9 cellular contexts compared by ENCODE assay signal in genomic region chr17:8420041-8420934, GRCh38. TPM values are rescaled to one million over a fixed set of nuclear protein-coding genes. Genes with fewer than 3 reads are reported as not detected.
DNase-seq lines count a peak whose midpoint lies in the region; ATAC-seq and TF ChIP-seq lines count a peak whose summit lies in the region.
"Had no signal": no experiment of that assay in that cellular context is flagged by ENCODE, and none has a peak within 500 bp of the region (broad histone marks: within the 10 kb centered on the region; RNA-seq: fewer than 3 reads in every experiment).

No MANE protein-coding gene starts in this region.

- DNase-seq in AG20443 (ENCODE audit: low spot score) (peak; percentile 37), NOMO-1 treated with DMSO at 0.1 percent for 48 hours (lab: John Stamatoyannopoulos, UW; ENCODE audit: unreplicated experiment) (peak; percentile 52), erythroblast (lab: John Stamatoyannopoulos, UW) (peak; percentile 95 to 97), mucosa of gallbladder (ENCODE audit: low spot score) (peak; percentile 94), NCI-H1092 (lab: John Stamatoyannopoulos, UW) (no peak), DMS153 (lab: John Stamatoyannopoulos, UW) (no peak), NCI-H748 (lab: John Stamatoyannopoulos, UW; ENCODE audit: unreplicated experiment) (no peak)
- DNase-seq: NCI-H1092 treated with DMSO at 0.1 percent for 48 hours had no signal

- TF ChIP-seq POLR2A in erythroblast (IDR thresholded peaks at IDR 0.05; ENCODE audit: low read length): peak; percentile 17

- ATAC-seq in HG03159 (IDR thresholded peaks at IDR 0.05; ENCODE audit: unreplicated experiment): no peak

RNA-seq across cellular contexts. Expression of gene NDEL1, which starts 15.4 kb away (rescaled TPM):
- 60.0 TPM for total RNA-seq in mucosa of gallbladder

RNA-seq across cellular contexts. Expression of gene RNF222, which starts 22.7 kb away (rescaled TPM):
- total RNA-seq in mucosa of gallbladder: not detected

RNA-seq across cellular contexts. Expression of gene RPL26, which starts 37.3 kb away (rescaled TPM):
- 1,147 TPM for total RNA-seq in mucosa of gallbladder

Comparison
In these comparisons a context has a peak if more than half of its experiments do, and no peak if none do; other contexts are left out.
1. DNase-seq: peak in AG20443 (single experiment), NOMO-1 treated with DMSO at 0.1 percent for 48 hours (single experiment), erythroblast (2 of 2) and mucosa of gallbladder (single experiment); none in NCI-H1092 (single experiment), DMS153 (single experiment) and NCI-H748 (single experiment).